In genomic region chr2:47572136-47572535, GRCh38 we compare ENCODE assay signal across 1 cellular context.
TF ChIP-seq lines count a peak whose summit lies in the region.

No MANE protein-coding gene starts in this region.

TF ChIP-seq in GM23338, 12 proteins besides CTCF, POLR2A, EP300 and RAD21:
- TF ChIP-seq ETS1 (IDR thresholded peaks at IDR 0.05): no peak
- no peak for TF ChIP-seq CREB1 (CRISPR knock-in tag; IDR thresholded peaks at IDR 0.05; ENCODE audit: low read depth)
- TF ChIP-seq POLR2AphosphoS5 (IDR thresholded peaks at IDR 0.05; ENCODE audit: low read depth): no peak
- TF ChIP-seq ZNF331 (CRISPR knock-in tag; IDR thresholded peaks at IDR 0.05; ENCODE audit: low read depth): no peak
- TF ChIP-seq ZNF114 (CRISPR knock-in tag; IDR thresholded peaks at IDR 0.05): no peak
- no peak for TF ChIP-seq JUNB (IDR thresholded peaks at IDR 0.05; ENCODE audit: unreplicated experiment)
- TF ChIP-seq, protein P1, sequence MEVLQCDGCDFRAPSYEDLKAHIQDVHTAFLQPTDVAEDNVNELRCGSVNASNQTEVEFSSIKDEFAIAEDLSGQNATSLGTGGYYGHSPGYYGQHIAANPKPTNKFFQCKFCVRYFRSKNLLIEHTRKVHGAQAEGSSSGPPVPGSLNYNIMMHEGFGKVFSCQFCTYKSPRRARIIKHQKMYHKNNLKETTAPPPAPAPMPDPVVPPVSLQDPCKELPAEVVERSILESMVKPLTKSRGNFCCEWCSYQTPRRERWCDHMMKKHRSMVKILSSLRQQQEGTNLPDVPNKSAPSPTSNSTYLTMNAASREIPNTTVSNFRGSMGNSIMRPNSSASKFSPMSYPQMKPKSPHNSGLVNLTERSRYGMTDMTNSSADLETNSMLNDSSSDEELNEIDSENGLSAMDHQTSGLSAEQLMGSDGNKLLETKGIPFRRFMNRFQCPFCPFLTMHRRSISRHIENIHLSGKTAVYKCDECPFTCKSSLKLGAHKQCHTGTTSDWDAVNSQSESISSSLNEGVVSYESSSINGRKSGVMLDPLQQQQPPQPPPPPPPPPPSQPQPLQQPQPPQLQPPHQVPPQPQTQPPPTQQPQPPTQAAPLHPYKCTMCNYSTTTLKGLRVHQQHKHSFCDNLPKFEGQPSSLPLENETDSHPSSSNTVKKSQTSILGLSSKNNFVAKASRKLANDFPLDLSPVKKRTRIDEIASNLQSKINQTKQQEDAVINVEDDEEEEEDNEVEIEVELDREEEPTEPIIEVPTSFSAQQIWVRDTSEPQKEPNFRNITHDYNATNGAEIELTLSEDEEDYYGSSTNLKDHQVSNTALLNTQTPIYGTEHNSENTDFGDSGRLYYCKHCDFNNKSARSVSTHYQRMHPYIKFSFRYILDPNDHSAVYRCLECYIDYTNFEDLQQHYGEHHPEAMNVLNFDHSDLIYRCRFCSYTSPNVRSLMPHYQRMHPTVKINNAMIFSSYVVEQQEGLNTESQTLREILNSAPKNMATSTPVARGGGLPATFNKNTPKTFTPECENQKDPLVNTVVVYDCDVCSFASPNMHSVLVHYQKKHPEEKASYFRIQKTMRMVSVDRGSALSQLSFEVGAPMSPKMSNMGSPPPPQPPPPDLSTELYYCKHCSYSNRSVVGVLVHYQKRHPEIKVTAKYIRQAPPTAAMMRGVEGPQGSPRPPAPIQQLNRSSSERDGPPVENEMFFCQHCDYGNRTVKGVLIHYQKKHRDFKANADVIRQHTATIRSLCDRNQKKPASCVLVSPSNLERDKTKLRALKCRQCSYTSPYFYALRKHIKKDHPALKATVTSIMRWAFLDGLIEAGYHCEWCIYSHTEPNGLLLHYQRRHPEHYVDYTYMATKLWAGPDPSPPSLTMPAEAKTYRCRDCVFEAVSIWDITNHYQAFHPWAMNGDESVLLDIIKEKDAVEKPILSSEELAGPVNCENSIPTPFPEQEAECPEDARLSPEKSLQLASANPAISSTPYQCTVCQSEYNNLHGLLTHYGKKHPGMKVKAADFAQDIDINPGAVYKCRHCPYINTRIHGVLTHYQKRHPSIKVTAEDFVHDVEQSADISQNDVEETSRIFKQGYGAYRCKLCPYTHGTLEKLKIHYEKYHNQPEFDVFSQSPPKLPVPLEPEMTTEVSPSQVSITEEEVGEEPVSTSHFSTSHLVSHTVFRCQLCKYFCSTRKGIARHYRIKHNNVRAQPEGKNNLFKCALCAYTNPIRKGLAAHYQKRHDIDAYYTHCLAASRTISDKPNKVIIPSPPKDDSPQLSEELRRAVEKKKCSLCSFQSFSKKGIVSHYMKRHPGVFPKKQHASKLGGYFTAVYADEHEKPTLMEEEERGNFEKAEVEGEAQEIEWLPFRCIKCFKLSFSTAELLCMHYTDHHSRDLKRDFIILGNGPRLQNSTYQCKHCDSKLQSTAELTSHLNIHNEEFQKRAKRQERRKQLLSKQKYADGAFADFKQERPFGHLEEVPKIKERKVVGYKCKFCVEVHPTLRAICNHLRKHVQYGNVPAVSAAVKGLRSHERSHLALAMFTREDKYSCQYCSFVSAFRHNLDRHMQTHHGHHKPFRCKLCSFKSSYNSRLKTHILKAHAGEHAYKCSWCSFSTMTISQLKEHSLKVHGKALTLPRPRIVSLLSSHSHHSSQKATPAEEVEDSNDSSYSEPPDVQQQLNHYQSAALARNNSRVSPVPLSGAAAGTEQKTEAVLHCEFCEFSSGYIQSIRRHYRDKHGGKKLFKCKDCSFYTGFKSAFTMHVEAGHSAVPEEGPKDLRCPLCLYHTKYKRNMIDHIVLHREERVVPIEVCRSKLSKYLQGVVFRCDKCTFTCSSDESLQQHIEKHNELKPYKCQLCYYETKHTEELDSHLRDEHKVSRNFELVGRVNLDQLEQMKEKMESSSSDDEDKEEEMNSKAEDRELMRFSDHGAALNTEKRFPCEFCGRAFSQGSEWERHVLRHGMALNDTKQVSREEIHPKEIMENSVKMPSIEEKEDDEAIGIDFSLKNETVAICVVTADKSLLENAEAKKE (CRISPR knock-in tag; IDR thresholded peaks at IDR 0.05): no peak
- TF ChIP-seq, protein P2, sequence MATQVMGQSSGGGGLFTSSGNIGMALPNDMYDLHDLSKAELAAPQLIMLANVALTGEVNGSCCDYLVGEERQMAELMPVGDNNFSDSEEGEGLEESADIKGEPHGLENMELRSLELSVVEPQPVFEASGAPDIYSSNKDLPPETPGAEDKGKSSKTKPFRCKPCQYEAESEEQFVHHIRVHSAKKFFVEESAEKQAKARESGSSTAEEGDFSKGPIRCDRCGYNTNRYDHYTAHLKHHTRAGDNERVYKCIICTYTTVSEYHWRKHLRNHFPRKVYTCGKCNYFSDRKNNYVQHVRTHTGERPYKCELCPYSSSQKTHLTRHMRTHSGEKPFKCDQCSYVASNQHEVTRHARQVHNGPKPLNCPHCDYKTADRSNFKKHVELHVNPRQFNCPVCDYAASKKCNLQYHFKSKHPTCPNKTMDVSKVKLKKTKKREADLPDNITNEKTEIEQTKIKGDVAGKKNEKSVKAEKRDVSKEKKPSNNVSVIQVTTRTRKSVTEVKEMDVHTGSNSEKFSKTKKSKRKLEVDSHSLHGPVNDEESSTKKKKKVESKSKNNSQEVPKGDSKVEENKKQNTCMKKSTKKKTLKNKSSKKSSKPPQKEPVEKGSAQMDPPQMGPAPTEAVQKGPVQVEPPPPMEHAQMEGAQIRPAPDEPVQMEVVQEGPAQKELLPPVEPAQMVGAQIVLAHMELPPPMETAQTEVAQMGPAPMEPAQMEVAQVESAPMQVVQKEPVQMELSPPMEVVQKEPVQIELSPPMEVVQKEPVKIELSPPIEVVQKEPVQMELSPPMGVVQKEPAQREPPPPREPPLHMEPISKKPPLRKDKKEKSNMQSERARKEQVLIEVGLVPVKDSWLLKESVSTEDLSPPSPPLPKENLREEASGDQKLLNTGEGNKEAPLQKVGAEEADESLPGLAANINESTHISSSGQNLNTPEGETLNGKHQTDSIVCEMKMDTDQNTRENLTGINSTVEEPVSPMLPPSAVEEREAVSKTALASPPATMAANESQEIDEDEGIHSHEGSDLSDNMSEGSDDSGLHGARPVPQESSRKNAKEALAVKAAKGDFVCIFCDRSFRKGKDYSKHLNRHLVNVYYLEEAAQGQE (IDR thresholded peaks at IDR 0.05; ENCODE audit: unreplicated experiment): no peak
- TF ChIP-seq EZH2phosphoT487 (IDR thresholded peaks at IDR 0.05; ENCODE audit: unreplicated experiment): no peak
- no peak for TF ChIP-seq EZH2 (IDR thresholded peaks at IDR 0.05; ENCODE audit: low read depth, unreplicated experiment)
- no peak for TF ChIP-seq NANOG (IDR thresholded peaks at IDR 0.05; ENCODE audit: borderline replicate concordance)
- no peak for TF ChIP-seq STAT1 (IDR thresholded peaks at IDR 0.05; ENCODE audit: unreplicated experiment)
